In genomic region chr2:132760971-132761370, GRCh38 we compare ENCODE assay signal across 1 cellular context.
TF ChIP-seq lines count a peak whose summit lies in the region.

No MANE protein-coding gene starts in this region.

TF ChIP-seq in GM23338, 12 proteins besides CTCF, POLR2A, EP300 and RAD21 (continued from another document):
- TF ChIP-seq REST (IDR thresholded peaks at IDR 0.05; ENCODE audit: unreplicated experiment) (no peak), NANOG (IDR thresholded peaks at IDR 0.05; ENCODE audit: borderline replicate concordance) (no peak), EZH2phosphoT487 (IDR thresholded peaks at IDR 0.05; ENCODE audit: unreplicated experiment) (no peak), ZNF331 (CRISPR knock-in tag; IDR thresholded peaks at IDR 0.05; ENCODE audit: low read depth) (no peak), STAT1 (IDR thresholded peaks at IDR 0.05; ENCODE audit: unreplicated experiment) (no peak), JUNB (IDR thresholded peaks at IDR 0.05; ENCODE audit: unreplicated experiment) (no peak), CREB1 (CRISPR knock-in tag; IDR thresholded peaks at IDR 0.05; ENCODE audit: low read depth) (no peak), ETS1 (IDR thresholded peaks at IDR 0.05) (no peak)
